ENCODE assay signal across 8 cellular contexts in genomic region chr10:79779310-79779938, GRCh38. TPM values are rescaled to one million over a fixed set of nuclear protein-coding genes. Genes with fewer than 3 reads are reported as not detected.
DNase-seq lines count a peak whose midpoint lies in the region; ATAC-seq and TF ChIP-seq lines count a peak whose summit lies in the region.
"Not testable (repeated sequence)": the region's sequence is repeated elsewhere in the genome, so short reads cannot be mapped to it uniquely, and the experiment has no call there.

No MANE protein-coding gene starts in this region.

- not testable (repeated sequence) for H3K4me1 Mint-ChIP-seq in Calu3 (ENCODE audit: low read depth, unreplicated experiment); natural killer cell treated with Interleukin-12 subunit alpha and Interleukin-12 subunit beta and Interleukin-15 and Interleukin-18, amount 100 ng/mL, for 72 hours (ENCODE audit: low read depth in 2 of 2)

- H3K36me3 Mint-ChIP-seq in Calu3 (ENCODE audit: insufficient read depth, unreplicated experiment); natural killer cell treated with Interleukin-12 subunit alpha and Interleukin-12 subunit beta and Interleukin-15 and Interleukin-18, amount 100 ng/mL, for 72 hours: not testable (repeated sequence)

- TF ChIP-seq CTCF in Calu3 (IDR thresholded peaks at IDR 0.05; ENCODE audit: unreplicated experiment): peak; percentile 59

- CTCF ChIA-PET in Calu3 (lab: Charles Lee): not testable (repeated sequence)

- H3K4me3 Mint-ChIP-seq in Calu3 (ENCODE audit: low read depth, unreplicated experiment); natural killer cell treated with Interleukin-12 subunit alpha and Interleukin-12 subunit beta and Interleukin-15 and Interleukin-18, amount 100 ng/mL, for 72 hours: not testable (repeated sequence)

- BruUV-seq in Calu3 (replicated peaks; lab: Mats Ljungman, UMichigan): not testable (repeated sequence)

- ATAC-seq in GM21526 (IDR thresholded peaks at IDR 0.05; ENCODE audit: low FRiP score, unreplicated experiment): peak; percentile 94
- peak; percentile 90 for ATAC-seq in natural killer cell treated with Interleukin-12 subunit alpha and Interleukin-12 subunit beta and Interleukin-15 and Interleukin-18, amount 100 ng/mL, for 72 hours

- not testable (repeated sequence) for H3K27me3 Mint-ChIP-seq in Calu3 (ENCODE audit: unreplicated experiment); natural killer cell treated with Interleukin-12 subunit alpha and Interleukin-12 subunit beta and Interleukin-15 and Interleukin-18, amount 100 ng/mL, for 72 hours

- not testable (repeated sequence) for H3K9me3 Mint-ChIP-seq in Calu3 (ENCODE audit: low read depth, unreplicated experiment); natural killer cell treated with Interleukin-12 subunit alpha and Interleukin-12 subunit beta and Interleukin-15 and Interleukin-18, amount 100 ng/mL, for 72 hours

- intact Hi-C loops in Calu3 (cut with micrococcal nuclease; ENCODE audit: unreplicated experiment): not testable (repeated sequence)

- H3K27ac Mint-ChIP-seq in Calu3 (ENCODE audit: unreplicated experiment); natural killer cell treated with Interleukin-12 subunit alpha and Interleukin-12 subunit beta and Interleukin-15 and Interleukin-18, amount 100 ng/mL, for 72 hours: not testable (repeated sequence)

- DNase-seq in Calu3 (peak; percentile 84), HT-29 (ENCODE audit: low spot score) (peak; percentile 69), SKM-1 treated with dmso at 0.1 percent for 144 hours (lab: John Stamatoyannopoulos, UW; ENCODE audit: unreplicated experiment) (peak; percentile 40), fibroblast of the conjunctiva (ENCODE audit: low read depth) (peak; percentile 46)
- peak; percentile 34 for DNase-seq in activated gamma-delta T cell treated with anti-CD3 and anti-CD28 coated beads, Interleukin-2, amount 50 U/mL, for 16 hours (ENCODE audit: low read depth)
- peak; percentile 70 for DNase-seq in natural killer cell treated with Interleukin-12 subunit alpha and Interleukin-12 subunit beta and Interleukin-15 and Interleukin-18, amount 100 ng/mL, for 72 hours (ENCODE audit: low spot score)
- DNase-seq in stimulated activated CD8-positive, alpha-beta memory T cell treated with anti-CD3 and anti-CD28 coated beads, Interleukin-4, amount 100 ng/mL, for 24 hours (ENCODE audit: low read depth): peak; percentile 40

RNA-seq across cellular contexts. Expression of gene NUTM2E, which starts 47.1 kb away (rescaled TPM):
- not detected in 2 replicates for total RNA-seq in Calu3 (2022)
- total RNA-seq in HT-29 (2014; rRNA removed; shearing (Covaris generic)): not detected in 2 replicates
- not detected for total RNA-seq in natural killer cell treated with Interleukin-12 subunit alpha and Interleukin-12 subunit beta and Interleukin-15 and Interleukin-18, amount 100 ng/mL, for 72 hours

Comparison
In these comparisons a context has a peak if more than half of its experiments do, and no peak if none do; other contexts are left out.
1. Peak in every context shown above with its lines: DNase-seq and ATAC-seq.
2. DNase-seq: peak in every context shown above with its lines; median percentile 84 in Calu3; 70 in natural killer cell treated with Interleukin-12 subunit alpha and Interleukin-12 subunit beta and Interleukin-15 and Interleukin-18, amount 100 ng/mL, for 72 hours; 69 in HT-29; 46 in fibroblast of the conjunctiva; 40 in SKM-1 treated with dmso at 0.1 percent for 144 hours; 40 in stimulated activated CD8-positive, alpha-beta memory T cell treated with anti-CD3 and anti-CD28 coated beads, Interleukin-4, amount 100 ng/mL, for 24 hours; 34 in activated gamma-delta T cell treated with anti-CD3 and anti-CD28 coated beads, Interleukin-2, amount 50 U/mL, for 16 hours.